ENCODE assay signal across 12 cellular contexts in the genomic region with DNA sequence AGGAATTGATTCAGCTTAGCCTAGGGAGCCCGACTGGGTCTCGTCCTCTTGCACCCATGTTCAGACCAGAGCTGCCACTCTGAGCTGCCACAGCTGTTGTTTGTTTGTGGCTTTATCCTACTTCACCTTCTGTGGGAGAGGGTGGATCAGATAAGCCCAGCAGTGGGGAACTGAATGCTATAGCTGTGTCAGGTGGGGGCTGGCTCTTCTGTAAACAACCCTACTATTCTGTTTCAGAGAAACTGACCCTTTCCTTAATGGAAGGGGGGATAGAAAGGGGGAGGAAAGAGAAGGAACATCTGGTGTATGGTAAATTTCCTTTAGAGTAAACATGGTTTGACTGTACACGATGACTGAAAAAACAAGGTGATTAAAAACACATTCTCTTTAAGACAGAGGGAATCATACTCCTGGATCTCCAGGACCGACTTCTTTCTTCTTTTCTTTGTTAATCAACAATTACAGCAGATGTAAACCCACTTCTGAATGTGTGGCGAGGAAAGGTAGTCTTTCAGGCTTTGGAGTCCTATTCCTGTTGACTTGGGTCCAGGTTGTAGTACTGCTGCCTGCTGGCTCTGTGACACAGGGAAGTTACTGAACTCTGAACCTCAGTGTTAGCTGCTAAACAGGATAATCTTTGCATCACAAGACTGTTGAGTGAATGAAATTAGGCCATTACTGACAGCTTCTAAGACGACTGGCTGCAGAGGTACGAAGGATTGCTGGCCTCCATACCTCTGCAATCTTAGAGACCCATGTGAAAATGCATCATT. TPM values are rescaled to one million over a fixed set of nuclear protein-coding genes. Genes with fewer than 3 reads are reported as not detected.
DNase-seq lines count a peak whose midpoint lies in the region; FAIRE-seq and TF ChIP-seq lines count a peak whose summit lies in the region.
"Had no signal": no experiment of that assay in that cellular context is flagged by ENCODE, and none has a peak within 500 bp of the region (broad histone marks: within the 10 kb centered on the region; RNA-seq: fewer than 3 reads in every experiment).

No MANE protein-coding gene starts in this region.

- no peak overlapping the region for H3K4me3 ChIP-seq in mesodermal cell (ENCODE audit: extremely low read depth, insufficient read depth, low read length, poor library complexity, severe bottlenecking)
- H3K4me3 ChIP-seq: A549 had no signal

- no peaks in the 10 kb centered on the region for H3K9me3 Mint-ChIP-seq in chondrocyte (ENCODE audit: low read depth)
- no peaks in the 10 kb centered on the region for H3K9me3 Mint-ChIP-seq in type B pancreatic cell

- H3K27ac ChIP-seq in mesodermal cell (ENCODE audit: low read depth, low read length, severe bottlenecking) = peak overlapping the region; percentile 68
- H3K27ac ChIP-seq: A549 had no signal

- H3K27me3 Mint-ChIP-seq in chondrocyte (ENCODE audit: low read depth) (no peaks in the 10 kb centered on the region), type B pancreatic cell (no peaks in the 10 kb centered on the region)

- H3K9me3 ChIP-seq in mesodermal cell (ENCODE audit: control insufficient read depth, low read length) = no peaks in the 10 kb centered on the region
- H3K9me3 ChIP-seq: A549 had no signal

- H3K4me1 ChIP-seq in mesodermal cell (ENCODE audit: control insufficient read depth, insufficient read depth, low read length, poor library complexity, severe bottlenecking) = peaks cover 42% of the 10 kb centered on the region

- H3K36me3 Mint-ChIP-seq in chondrocyte (ENCODE audit: low read depth) (no peaks in the 10 kb centered on the region), type B pancreatic cell (peaks cover 6% of the 10 kb centered on the region)

- peaks cover 21% of the 10 kb centered on the region for H3K36me3 ChIP-seq in mesodermal cell (ENCODE audit: control insufficient read depth, insufficient read depth, low read length)

- peak; percentile 55 for DNase-seq in NCI-H510A treated with DMSO at 0.1 percent for 48 hours (lab: John Stamatoyannopoulos, UW)
- no peak for DNase-seq in NCI-H510A (lab: John Stamatoyannopoulos, UW)
- DNase-seq in chondrocyte (ENCODE audit: low spot score) = no peak
- no peak for DNase-seq in type B pancreatic cell (ENCODE audit: extremely low spot score, unreplicated experiment)
- no peak for DNase-seq in amniotic stem cell (lab: John Stamatoyannopoulos, UW)
- no peak for DNase-seq in HTR-8/SVneo (ENCODE audit: insufficient read length, low spot score)
- no peak for DNase-seq in KG1 (lab: John Stamatoyannopoulos, UW)
- DNase-seq: activated CD4-positive, alpha-beta T cell treated with anti-CD3 and anti-CD28 coated beads, Interleukin-2, amount 50 U/mL, for 1 hour; RPMI8226 had no signal

- H3K27ac Mint-ChIP-seq in chondrocyte (ENCODE audit: unreplicated experiment) (peak overlapping the region; percentile 94), type B pancreatic cell (peak overlapping the region; percentile 67)

- WGBS in mesodermal cell (ENCODE audit: insufficient coverage in 2 of 2), 2 experiments = 94 to 95% methylated on average over 5 of the region's 7 CpGs

- TF ChIP-seq CTCF in chondrocyte (IDR thresholded peaks at IDR 0.05) (no peak), type B pancreatic cell (conservative IDR thresholded peaks at IDR 0.05) (no peak)

- H3K4me3 Mint-ChIP-seq in chondrocyte (ENCODE audit: unreplicated experiment) (peak overlapping the region; percentile 59), type B pancreatic cell (peak overlapping the region; percentile 24)

- no peak for FAIRE-seq in HTR-8/SVneo (lab: Jason Lieb, UNC)
- FAIRE-seq: A549 had no signal

- H3K4me1 Mint-ChIP-seq in chondrocyte (ENCODE audit: low read depth) (peaks cover 88% of the 10 kb centered on the region), type B pancreatic cell (ENCODE audit: unreplicated experiment) (peaks cover 78% of the 10 kb centered on the region)

RNA-seq across cellular contexts. Expression of a gene that starts 6.0 kb away (rescaled TPM):
- 47.4 to 86.9 TPM (median 83.9 TPM) in 3 replicates for total RNA-seq in chondrocyte
- polyA plus RNA-seq in mesodermal cell (2013, experiment 1 of 2) = 87.4 TPM
- polyA plus RNA-seq in mesodermal cell (2013, experiment 2 of 2) = 88.2 TPM
- 73.5 and 89.2 TPM in 2 replicates for total RNA-seq in type B pancreatic cell (ENCODE audit: low replicate concordance)

RNA-seq across cellular contexts. Expression of a gene that starts 39.8 kb away (rescaled TPM):
- total RNA-seq in chondrocyte = 23.0 to 57.4 TPM (median 53.8 TPM) in 3 replicates
- 117 TPM for polyA plus RNA-seq in mesodermal cell (2013, experiment 1 of 2)
- polyA plus RNA-seq in mesodermal cell (2013, experiment 2 of 2) = 90.6 TPM
- 111 and 159 TPM in 2 replicates for total RNA-seq in type B pancreatic cell (ENCODE audit: low replicate concordance)

RNA-seq across cellular contexts. Expression of a gene that starts 57.7 kb away (rescaled TPM):
- total RNA-seq in chondrocyte = not detected in 3 replicates
- 1.5 TPM for polyA plus RNA-seq in mesodermal cell (2013, experiment 1 of 2)
- polyA plus RNA-seq in mesodermal cell (2013, experiment 2 of 2) = 1.9 TPM
- total RNA-seq in type B pancreatic cell (ENCODE audit: low replicate concordance) = 1.1 TPM in 1 of 2 replicates, not detected in the other
- total RNA-seq: M059J had no signal

RNA-seq across cellular contexts. Expression of a gene that starts 57.8 kb away (rescaled TPM):
- total RNA-seq in chondrocyte (not detected in 3 replicates), type B pancreatic cell (ENCODE audit: low replicate concordance) (0.46 TPM in 1 of 2 replicates, not detected in the other)
- not detected for polyA plus RNA-seq in mesodermal cell (2013, experiment 1 of 2)
- polyA plus RNA-seq in mesodermal cell (2013, experiment 2 of 2) = not detected
- total RNA-seq: M059J had no signal
- polyA plus RNA-seq: A549 had no signal
